Comparison of ENCODE assay signal across 16 cellular contexts in the genomic region with DNA sequence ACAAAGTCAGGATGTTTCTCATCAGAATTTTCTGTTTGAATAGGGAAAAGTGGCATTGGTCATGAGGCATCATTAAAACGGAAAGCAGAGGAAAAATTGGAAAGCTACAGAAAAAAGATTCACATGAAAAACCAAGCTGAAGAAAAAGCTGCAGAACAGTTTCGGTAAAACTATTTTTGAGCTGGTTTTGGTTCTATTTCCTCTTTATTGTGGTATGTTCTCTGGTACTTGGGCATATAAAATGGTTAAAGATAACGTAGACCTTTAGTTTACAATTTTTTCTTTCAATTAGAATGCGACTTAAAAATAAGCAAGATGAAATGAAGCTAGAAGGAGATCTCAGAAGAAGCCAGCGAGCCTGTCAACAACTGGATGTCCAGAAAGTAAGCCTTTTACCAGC. TPM values are rescaled to one million over a fixed set of nuclear protein-coding genes. Genes with fewer than 3 reads are reported as not detected.
DNase-seq lines count a peak whose midpoint lies in the region; ATAC-seq, FAIRE-seq and TF ChIP-seq lines count a peak whose summit lies in the region.
"Had no signal": no experiment of that assay in that cellular context is flagged by ENCODE, and none has a peak within 500 bp of the region (broad histone marks: within the 10 kb centered on the region; RNA-seq: fewer than 3 reads in every experiment).

No MANE protein-coding gene starts in this region.

- in situ Hi-C loops in GM12878 (cut with MboI), result no loop called here

- DNase-seq in GM12878 (ENCODE audit: low read depth, low spot score) (peak; percentile 49), globus pallidus (ENCODE audit: low spot score) (no peak), GDM1 (lab: John Stamatoyannopoulos, UW) (no peak), NCI-H510A (lab: John Stamatoyannopoulos, UW) (no peak), retina (no peak)
- DNase-seq: activated CD4-positive, alpha-beta T cell treated with anti-CD3 and anti-CD28 coated beads, Interleukin-2, amount 10 ng/mL, durations not matched to agents 7 days and 5 days; activated naive CD4-positive, alpha-beta T cell treated with Interleukin-2 at 50 U/mL for 16 hours; naive thymus-derived CD4-positive, alpha-beta T cell; NCI-H524; SW 1271 had no signal

- BruUV-seq in GM12878 (replicated peaks; lab: Mats Ljungman, UMichigan), result no TSS peak

- 2% methylated on average over 5 of the region's 5 CpGs for WGBS in GM12878 (ENCODE audit: insufficient coverage, insufficient replicate concordance, low lambda C conversion rate, missing lambda C conversion rate)

- H3K27ac ChIP-seq in GM12878 (ENCODE audit: control insufficient read depth, insufficient read depth), result peak overlapping the region; percentile 67
- H3K27ac ChIP-seq: skin epidermis had no signal

- POLR2A ChIA-PET in GM12878 (lab: Charles Lee), result interaction anchor here (0.6 to 0.9 kb wide), 3 partner anchors 49 to 574 kb away, joined by 3 to 4 read pairs (median 3); a partner anchor contains a TSS

- no peaks in the 10 kb centered on the region for H4K20me1 ChIP-seq in GM12878 (ENCODE audit: control insufficient read depth, insufficient read depth)

- intact Hi-C loops in GM12878 (cut with micrococcal nuclease; ENCODE audit: unreplicated experiment), result no loop called here

- H3K4me1 ChIP-seq in GM12878 (ENCODE audit: control insufficient read depth, insufficient read depth, low read length), result peaks cover 32% of the 10 kb centered on the region

- peaks cover 9% of the 10 kb centered on the region for H3K79me2 ChIP-seq in GM12878 (ENCODE audit: control insufficient read depth, insufficient read depth, low read length)

- peak; percentile 96 for FAIRE-seq in GM12878 (lab: Jason Lieb, UNC)
- FAIRE-seq: D721Med, islet of Langerhans had no signal

- no peaks in the 10 kb centered on the region for H3K27me3 ChIP-seq in GM12878 (replicated peaks in 1 of 2; ENCODE audit: control insufficient read depth in 2 of 2, insufficient read depth in 2 of 2, low read length in 1 of 2)

- ATAC-seq in GM18868 (IDR thresholded peaks at IDR 0.05; ENCODE audit: unreplicated experiment) (peak; percentile 53), GM21576 (IDR thresholded peaks at IDR 0.05; ENCODE audit: unreplicated experiment) (peak; percentile 51), HG03378 (IDR thresholded peaks at IDR 0.05; ENCODE audit: unreplicated experiment) (peak; percentile 55), GM12878 (peak; percentile 56)
- ATAC-seq: naive thymus-derived CD4-positive, alpha-beta T cell had no signal

- peak; percentile 65 to 72; a peak in 3 of 4 replicates for TF ChIP-seq EP300 in GM12878 (IDR thresholded peaks at IDR 0.05; ENCODE audit: borderline replicate concordance in 1 of 2, control insufficient read depth in 1 of 2, low read depth in 2 of 2, low read length in 2 of 2)

- SMC1A ChIA-PET in GM12878 (lab: Charles Lee; ENCODE audit: uncharacterized antibody, unreplicated experiment), result interaction anchor here (0.6 to 2.4 kb wide), 11 partner anchors 9 to 271 kb away, joined by 3 to 10 read pairs (median 4); no protein-coding TSS in a partner anchor

- H3K9me3 ChIP-seq in GM12878 (replicated peaks; ENCODE audit: control insufficient read depth, insufficient read depth, low read length), result no peaks in the 10 kb centered on the region

- H3K4me2 ChIP-seq in GM12878 (ENCODE audit: control insufficient read depth, insufficient read depth), result peak overlapping the region; percentile 54

- RAD21 ChIA-PET in GM12878 (lab: Charles Lee; ENCODE audit: unreplicated experiment), result interaction anchor here (0.8 to 1.6 kb wide), 5 partner anchors 9 to 86 kb away, joined by 3 to 5 read pairs (median 4); a partner anchor contains a TSS

- TF ChIP-seq CTCF in GM12878 (IDR thresholded peaks at IDR 0.05 in 2 of 3, conservative IDR thresholded peaks at IDR 0.05 in 1 of 3; ENCODE audit: control insufficient read depth in 2 of 3, extremely low read depth in 1 of 3, insufficient read depth in 1 of 3, low read depth in 3 of 3, low read length in 3 of 3), result no peak

- H2AFZ ChIP-seq in GM12878 (ENCODE audit: control insufficient read depth, low read depth, low read length), result no peak overlapping the region

- no peak overlapping the region for H3K9ac ChIP-seq in GM12878 (ENCODE audit: control insufficient read depth, insufficient read depth, low read length)

- CTCF ChIA-PET in GM12878 (lab: Yijun Ruan, JAX), result interaction anchor here (0.6 to 1.5 kb wide), 4 partner anchors 14 to 801 kb away, joined by 3 read pairs; no protein-coding TSS in a partner anchor

- H3K4me3 ChIP-seq in GM12878, result peak overlapping the region; percentile 68; the same call in 1 of the 2 replicates
- H3K4me3 ChIP-seq: skin epidermis had no signal

- no peak for TF ChIP-seq POLR2A in GM12878 (IDR thresholded peaks at IDR 0.05; ENCODE audit: low read depth, low read length)

- 0 out of 2 replicates have a peak, but pooled peaks have one; percentile 2 for TF ChIP-seq RAD21 in GM12878 (IDR thresholded peaks at IDR 0.05; ENCODE audit: insufficient read depth, low read depth, low read length)

- H3K36me3 ChIP-seq in GM12878 (ENCODE audit: control insufficient read depth in 2 of 2, insufficient read depth in 2 of 2, low read length in 1 of 2), result peaks cover 2 to 24% of the 10 kb centered on the region in 2 experiments

TF ChIP-seq in GM12878, 131 proteins besides CTCF, POLR2A, EP300 and RAD21 (continues in another document):
- TF ChIP-seq TCF7 (IDR thresholded peaks at IDR 0.05; ENCODE audit: borderline replicate concordance) (peak; percentile 72; the same call in 1 of the 2 replicates), DPF2 (IDR thresholded peaks at IDR 0.05) (peak; percentile 60; the same call in 1 of the 2 replicates), SPI1 (IDR thresholded peaks at IDR 0.05; ENCODE audit: borderline replicate concordance, insufficient read depth, low read depth, low read length) (peak; percentile 71), YY1 (IDR thresholded peaks at IDR 0.05; ENCODE audit: low read depth, low read length) (no peak), CHD1 (IDR thresholded peaks at IDR 0.05; ENCODE audit: low read depth, low read length) (no peak), ZSCAN29 (IDR thresholded peaks at IDR 0.05) (no peak), EED (IDR thresholded peaks at IDR 0.05; ENCODE audit: low read depth) (peak; percentile 42; the same call in 1 of the 2 replicates), JUND (IDR thresholded peaks at IDR 0.05; ENCODE audit: low read depth, low read length) (no peak), NBN (IDR thresholded peaks at IDR 0.05) (0 out of 2 replicates have a peak, but pooled peaks have one; percentile 23), BCL11A (IDR thresholded peaks at IDR 0.05; ENCODE audit: low read depth, low read length) (peak; percentile 71; the same call in 1 of the 2 replicates)
- TF ChIP-seq, protein P1, sequence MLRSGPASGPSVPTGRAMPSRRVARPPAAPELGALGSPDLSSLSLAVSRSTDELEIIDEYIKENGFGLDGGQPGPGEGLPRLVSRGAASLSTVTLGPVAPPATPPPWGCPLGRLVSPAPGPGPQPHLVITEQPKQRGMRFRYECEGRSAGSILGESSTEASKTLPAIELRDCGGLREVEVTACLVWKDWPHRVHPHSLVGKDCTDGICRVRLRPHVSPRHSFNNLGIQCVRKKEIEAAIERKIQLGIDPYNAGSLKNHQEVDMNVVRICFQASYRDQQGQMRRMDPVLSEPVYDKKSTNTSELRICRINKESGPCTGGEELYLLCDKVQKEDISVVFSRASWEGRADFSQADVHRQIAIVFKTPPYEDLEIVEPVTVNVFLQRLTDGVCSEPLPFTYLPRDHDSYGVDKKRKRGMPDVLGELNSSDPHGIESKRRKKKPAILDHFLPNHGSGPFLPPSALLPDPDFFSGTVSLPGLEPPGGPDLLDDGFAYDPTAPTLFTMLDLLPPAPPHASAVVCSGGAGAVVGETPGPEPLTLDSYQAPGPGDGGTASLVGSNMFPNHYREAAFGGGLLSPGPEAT (IDR thresholded peaks at IDR 0.05; ENCODE audit: low read depth), result peak; percentile 58

RNA-seq across cellular contexts. Expression of a gene that starts 7.6 kb away (rescaled TPM):
- 11.5 and 15.2 TPM in 2 replicates for total RNA-seq in GM12878 (2013; cell fraction: nucleolus; rRNA removed)
- total RNA-seq in GM12878 (2014; rRNA removed) (16.7 and 19.2 TPM in 2 replicates), GM12878 (2014; rRNA removed; fragmentation: Illumina TruSeq; extraction: Trizol) (28.5 and 31.8 TPM in 2 replicates), GM12878 (2021) (11.8 and 13.5 TPM in 2 replicates)
- polyA plus RNA-seq in GM12878 (2011; ENCODE audit: low read depth), result 8.8 TPM
- polyA plus RNA-seq in GM12878 (2011; rRNA removed) (15.6 and 25.2 TPM in 2 replicates), GM12878 (2014; fragmentation: Illumina TruSeq; extraction: Trizol) (30.4 and 38.6 TPM in 2 replicates), GM12878 (2014; fragmentation: Nextera tagmentation; extraction: Ambion mirVana) (10 to 100 TPM; 11.5 to 15.9 TPM), GM12878 (2014; rRNA removed) (14.6 and 16.3 TPM in 2 replicates), GM12878 (2016; fragmentation: Nextera tagmentation; extraction: Ambion mirVana) (10 to 100 TPM; 18.4 to 18.5 TPM)
- polyA plus RNA-seq in GM12878 (2011; cell fraction: cytosol; rRNA removed), result 5.7 TPM in 2 replicates
- polyA plus RNA-seq in GM12878 (2011; cell fraction: nucleus; rRNA removed), result 3.6 and 4.7 TPM in 2 replicates
- polyA plus RNA-seq in GM12878 (2012), result 12.7 and 14.8 TPM in 2 replicates
- polyA minus RNA-seq in GM12878 (2011; rRNA and poly(A)+ RNA removed), result 5.2 and 6.2 TPM in 2 replicates
- 3.6 and 3.7 TPM in 2 replicates for polyA minus RNA-seq in GM12878 (2011; cell fraction: cytosol; rRNA and poly(A)+ RNA removed)
- 1.6 and 3.1 TPM in 2 replicates for polyA minus RNA-seq in GM12878 (2011; cell fraction: nucleus; rRNA and poly(A)+ RNA removed)

RNA-seq across cellular contexts. Expression of a gene that starts 7.7 kb away (rescaled TPM):
- 100.0 and 102 TPM in 2 replicates for total RNA-seq in GM12878 (2013; cell fraction: nucleolus; rRNA removed)
- total RNA-seq in GM12878 (2014; rRNA removed), result 21.8 and 24.3 TPM in 2 replicates
- total RNA-seq in GM12878 (2014; rRNA removed; fragmentation: Illumina TruSeq; extraction: Trizol), result 24.2 and 24.4 TPM in 2 replicates
- 16.6 and 18.5 TPM in 2 replicates for total RNA-seq in GM12878 (2021)
- 9.2 TPM for polyA plus RNA-seq in GM12878 (2011; ENCODE audit: low read depth)
- 34.7 and 39.9 TPM in 2 replicates for polyA plus RNA-seq in GM12878 (2011; rRNA removed)
- 19.1 and 19.9 TPM in 2 replicates for polyA plus RNA-seq in GM12878 (2011; cell fraction: cytosol; rRNA removed)
- 42.5 and 43.6 TPM in 2 replicates for polyA plus RNA-seq in GM12878 (2011; cell fraction: nucleus; rRNA removed)
- polyA plus RNA-seq in GM12878 (2012), result 10.0 and 11.0 TPM in 2 replicates
- 18.7 and 21.6 TPM in 2 replicates for polyA plus RNA-seq in GM12878 (2014; fragmentation: Illumina TruSeq; extraction: Trizol)
- polyA plus RNA-seq in GM12878 (2014; fragmentation: Nextera tagmentation; extraction: Ambion mirVana), result 1 to 10 TPM; 4.1 to 7.7 TPM
- 16.8 and 17.8 TPM in 2 replicates for polyA plus RNA-seq in GM12878 (2014; rRNA removed)
- polyA plus RNA-seq in GM12878 (2016; fragmentation: Nextera tagmentation; extraction: Ambion mirVana), result 10 to 100 TPM; 13.7 to 16.4 TPM
- 47.6 and 55.7 TPM in 2 replicates for polyA minus RNA-seq in GM12878 (2011; rRNA and poly(A)+ RNA removed)
- polyA minus RNA-seq in GM12878 (2011; cell fraction: cytosol; rRNA and poly(A)+ RNA removed), result 10.4 and 13.0 TPM in 2 replicates
- 27.9 and 42.7 TPM in 2 replicates for polyA minus RNA-seq in GM12878 (2011; cell fraction: nucleus; rRNA and poly(A)+ RNA removed)
